2 cellular contexts compared by ENCODE assay signal in the genomic region with DNA sequence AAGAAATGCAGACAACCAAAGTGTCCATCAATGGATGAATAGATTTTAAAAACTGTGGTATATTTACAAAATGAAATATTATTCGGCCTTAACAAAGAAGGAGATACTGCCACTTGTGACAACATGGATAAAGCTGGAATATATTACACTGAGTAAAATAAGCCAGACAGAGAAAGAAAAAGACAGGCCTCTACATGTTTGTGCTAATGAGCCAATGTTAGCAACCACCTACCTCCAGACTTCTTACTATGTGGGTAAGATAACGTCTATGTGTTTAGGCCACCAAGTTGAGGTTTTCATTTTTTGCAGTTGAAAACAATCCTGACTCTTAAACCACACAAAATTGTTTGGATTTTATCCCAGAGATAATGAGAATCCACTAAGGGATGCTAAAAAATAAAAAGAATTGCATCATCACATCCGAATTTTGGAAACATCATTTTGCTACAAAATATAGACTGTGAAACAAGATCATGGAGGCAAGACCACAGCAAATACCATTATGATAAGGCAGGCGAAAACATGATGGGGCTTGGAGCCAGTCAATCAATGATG.
TF ChIP-seq lines count a peak whose summit lies in the region.

No MANE protein-coding gene starts in this region.

TF ChIP-seq in A549, 52 proteins besides CTCF, POLR2A, EP300 and RAD21 (continued from another document):
- TF ChIP-seq, protein P1, sequence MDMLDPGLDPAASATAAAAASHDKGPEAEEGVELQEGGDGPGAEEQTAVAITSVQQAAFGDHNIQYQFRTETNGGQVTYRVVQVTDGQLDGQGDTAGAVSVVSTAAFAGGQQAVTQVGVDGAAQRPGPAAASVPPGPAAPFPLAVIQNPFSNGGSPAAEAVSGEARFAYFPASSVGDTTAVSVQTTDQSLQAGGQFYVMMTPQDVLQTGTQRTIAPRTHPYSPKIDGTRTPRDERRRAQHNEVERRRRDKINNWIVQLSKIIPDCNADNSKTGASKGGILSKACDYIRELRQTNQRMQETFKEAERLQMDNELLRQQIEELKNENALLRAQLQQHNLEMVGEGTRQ (IDR thresholded peaks at IDR 0.05): no peak
- TF ChIP-seq TP53 (CRISPR knock-in tag; IDR thresholded peaks at IDR 0.05) (no peak), GATA3 (IDR thresholded peaks at IDR 0.05; ENCODE audit: borderline replicate concordance) (no peak), ZSCAN20 (CRISPR knock-in tag; IDR thresholded peaks at IDR 0.05) (no peak), ATOH8 (CRISPR knock-in tag; IDR thresholded peaks at IDR 0.05; ENCODE audit: low read depth) (no peak), ELK1 (IDR thresholded peaks at IDR 0.05; ENCODE audit: low read depth, low read length) (no peak), PBX3 (IDR thresholded peaks at IDR 0.05) (no peak), MAZ (IDR thresholded peaks at IDR 0.05; ENCODE audit: borderline replicate concordance, low read depth, low read length) (no peak), JUNB (IDR thresholded peaks at IDR 0.05) (no peak), CBX2 (IDR thresholded peaks at IDR 0.05; ENCODE audit: borderline replicate concordance, low read depth) (no peak), RARB (CRISPR knock-in tag; IDR thresholded peaks at IDR 0.05) (no peak), HEYL (CRISPR knock-in tag; IDR thresholded peaks at IDR 0.05) (no peak), E2F6 (IDR thresholded peaks at IDR 0.05; ENCODE audit: borderline replicate concordance, low read depth) (no peak), POLR2AphosphoS2 (conservative IDR thresholded peaks at IDR 0.05; ENCODE audit: low read length) (no peak)
- TF ChIP-seq, protein P2, sequence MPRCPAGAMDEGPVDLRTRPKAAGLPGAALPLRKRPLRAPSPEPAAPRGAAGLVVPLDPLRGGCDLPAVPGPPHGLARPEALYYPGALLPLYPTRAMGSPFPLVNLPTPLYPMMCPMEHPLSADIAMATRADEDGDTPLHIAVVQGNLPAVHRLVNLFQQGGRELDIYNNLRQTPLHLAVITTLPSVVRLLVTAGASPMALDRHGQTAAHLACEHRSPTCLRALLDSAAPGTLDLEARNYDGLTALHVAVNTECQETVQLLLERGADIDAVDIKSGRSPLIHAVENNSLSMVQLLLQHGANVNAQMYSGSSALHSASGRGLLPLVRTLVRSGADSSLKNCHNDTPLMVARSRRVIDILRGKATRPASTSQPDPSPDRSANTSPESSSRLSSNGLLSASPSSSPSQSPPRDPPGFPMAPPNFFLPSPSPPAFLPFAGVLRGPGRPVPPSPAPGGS (IDR thresholded peaks at IDR 0.05): no peak

TF ChIP-seq in K562, 482 proteins besides CTCF, POLR2A, EP300 and RAD21 (continued from another document):
- no peak for TF ChIP-seq NR1H2 (CRISPR knock-in tag; IDR thresholded peaks at IDR 0.05)
- no peak for TF ChIP-seq CEBPG (CRISPR knock-in tag; IDR thresholded peaks at IDR 0.05)
- TF ChIP-seq CEBPG (tag; conservative IDR thresholded peaks at IDR 0.05 in 1 of 2, IDR thresholded peaks at IDR 0.05 in 1 of 2): peak in 1 of 2 experiments; percentile 18; a peak in 1 of 4 replicates
- no peak for TF ChIP-seq ZNF316 (IDR thresholded peaks at IDR 0.05)
TF ChIP-seq in K562: peak in this region for 2.
